In the genomic region with DNA sequence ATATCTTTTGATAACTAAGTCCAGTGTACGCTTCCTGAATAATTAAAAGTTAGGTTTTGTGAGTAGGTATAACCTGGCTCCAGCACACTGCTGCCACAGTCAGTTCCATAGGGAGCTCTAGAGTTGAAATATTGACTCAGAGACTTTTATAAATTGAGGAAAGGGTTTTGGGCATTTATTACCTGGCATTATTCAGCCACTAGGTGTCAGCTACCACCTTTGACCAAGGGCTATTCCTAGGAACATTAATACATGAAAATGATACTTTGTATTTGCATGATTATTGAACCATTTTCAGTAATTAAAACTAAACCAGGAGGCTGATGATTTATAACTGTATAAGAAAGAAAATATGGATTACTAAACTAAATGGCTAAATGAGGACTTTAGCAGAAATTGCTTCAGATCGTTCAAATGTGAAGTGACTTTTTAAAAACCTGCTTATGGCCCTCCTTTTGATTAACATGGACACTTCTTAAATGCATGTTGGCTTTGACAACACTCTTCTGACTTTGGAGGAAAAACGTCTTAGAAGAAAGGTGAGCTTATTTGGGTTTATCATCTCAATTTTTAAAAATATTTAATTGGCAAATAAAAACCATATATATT, we compare ENCODE assay signal across 9 cellular contexts.
A peak's percentile ranks its signal among the peaks of the same experiment; 100 is the strongest.
DNase-seq lines count a peak whose midpoint lies in the region; ATAC-seq and TF ChIP-seq lines count a peak whose summit lies in the region.
"Had no signal": no experiment of that assay in that cellular context is flagged by ENCODE, and none has a peak within 500 bp of the region (broad histone marks: within the 10 kb centered on the region; RNA-seq: fewer than 3 reads in every experiment).

No MANE protein-coding gene starts in this region.

- WGBS in stomach, 5 donors, result 42 to 54% (median 49%) methylated on average over 3 of the region's 3 CpGs

- no peak for TF ChIP-seq POLR2A in stomach (IDR thresholded peaks at IDR 0.05)

- H3K36me3 ChIP-seq in stomach, result no peaks in the 10 kb centered on the region
- H3K36me3 ChIP-seq: BLaER1 had no signal

- H3K27me3 ChIP-seq in stomach, result no peaks in the 10 kb centered on the region
- H3K27me3 ChIP-seq: BLaER1 had no signal

- TF ChIP-seq CTCF in cardiac fibroblast (IDR thresholded peaks at IDR 0.05; ENCODE audit: low read depth, low read length) (peak; percentile 60), stomach (IDR thresholded peaks at IDR 0.05) (peak in 4 of 7 experiments; percentile 40 to 66 (median 52))

- TF ChIP-seq EP300 in stomach (IDR thresholded peaks at IDR 0.05), result no peak

- no peak for ATAC-seq in HG03520 (IDR thresholded peaks at IDR 0.05; ENCODE audit: unreplicated experiment)

- no peaks in the 10 kb centered on the region for H3K4me1 ChIP-seq in stomach
- H3K4me1 ChIP-seq: BLaER1 had no signal

- H3K27ac ChIP-seq in stomach, result no peak overlapping the region
- H3K27ac ChIP-seq: BLaER1 had no signal

- intact Hi-C loops in stomach (cut with DNase I; ENCODE audit: low total_unique reads), result loop anchor here (5.0 kb wide), 1 partner anchor 210 kb away; no protein-coding TSS in a partner anchor

- peak; percentile 2 for DNase-seq in SIG-M5 treated with dmso at 0.1 percent for 504 hours (lab: John Stamatoyannopoulos, UW; ENCODE audit: unreplicated experiment)
- no peak for DNase-seq in SIG-M5 (lab: John Stamatoyannopoulos, UW)
- DNase-seq in M059J (ENCODE audit: low read depth), result peak; percentile 4
- DNase-seq in cardiac fibroblast (ENCODE audit: low read depth in 2 of 2), result peak; percentile 26 to 55
- DNase-seq in stomach, result no peak
- no peak for DNase-seq in stimulated activated CD4-positive, alpha-beta T cell treated with anti-CD3 and anti-CD28 coated beads, Interleukin-4, amount 100 ng/mL, for 1 hour
- DNase-seq in HPDE6-E6E7 (ENCODE audit: extremely low spot score), result no peak

- H3K4me3 ChIP-seq in cardiac fibroblast (replicated peaks in 1 of 2; ENCODE audit: low read depth in 2 of 2, low read length in 2 of 2) (no peak overlapping the region), stomach (no peak overlapping the region)
- H3K4me3 ChIP-seq: BLaER1 had no signal

- no peaks in the 10 kb centered on the region for H3K9me3 ChIP-seq in stomach
- H3K9me3 ChIP-seq: BLaER1 had no signal

Comparison
In these comparisons a context has a peak if more than half of its experiments do, and no peak if none do; other contexts are left out.
1. DNase-seq: peak in SIG-M5 treated with dmso at 0.1 percent for 504 hours (single experiment), M059J (single experiment) and cardiac fibroblast (2 of 2); none in SIG-M5 (single experiment), stomach (single experiment), stimulated activated CD4-positive, alpha-beta T cell treated with anti-CD3 and anti-CD28 coated beads, Interleukin-4, amount 100 ng/mL, for 1 hour (single experiment) and HPDE6-E6E7 (single experiment).